Comparison of ENCODE assay signal across 21 cellular contexts in genomic region chr18:50611529-50611941, GRCh38. TPM values are rescaled to one million over a fixed set of nuclear protein-coding genes. Genes with fewer than 3 reads are reported as not detected.
"Had no signal": no experiment of that assay in that cellular context is flagged by ENCODE, and none has a peak within 500 bp of the region (broad histone marks: within the 10 kb centered on the region; RNA-seq: fewer than 3 reads in every experiment).

No MANE protein-coding gene starts in this region.

- H3K9me3 Mint-ChIP-seq: activated naive CD8-positive, alpha-beta T cell treated with anti-CD3 and anti-CD28 coated beads, Interleukin-2, amount 10 ng/mL, durations not matched to agents 7 days and 5 days had no signal

- FAIRE-seq: small intestine, TTC549 had no signal

- H3K27me3 ChIP-seq: colonic mucosa, neutrophil, suprapubic skin, upper lobe of left lung had no signal

- H3K27ac Mint-ChIP-seq: activated B cell treated with CpG ODN at 0.5 μM for 24 hours; activated CD4-positive, alpha-beta T cell treated with anti-CD3 and anti-CD28 coated beads, Interleukin-2, amount 10 ng/mL, durations not matched to agents 24 days and 14 days; activated naive CD8-positive, alpha-beta T cell treated with anti-CD3 and anti-CD28 coated beads, Interleukin-2, amount 10 ng/mL, durations not matched to agents 7 days and 5 days; immature natural killer cell; naive thymus-derived CD8-positive, alpha-beta T cell had no signal

- H3K36me3 ChIP-seq: colonic mucosa, neutrophil, suprapubic skin, upper lobe of left lung had no signal

- H3K36me3 Mint-ChIP-seq: activated naive CD8-positive, alpha-beta T cell treated with anti-CD3 and anti-CD28 coated beads, Interleukin-2, amount 10 ng/mL, durations not matched to agents 7 days and 5 days; immature natural killer cell had no signal

- ATAC-seq: mucosa of descending colon; naive thymus-derived CD8-positive, alpha-beta T cell; stimulated activated naive CD8-positive, alpha-beta T cell treated with anti-CD3 and anti-CD28 coated beads, Interleukin-15, Interleukin-2, amounts not matched to agents 100 U/mL and 50 U/mL, for 24 hours had no signal

- H3K4me1 Mint-ChIP-seq: activated B cell treated with CpG ODN at 0.5 μM for 24 hours; activated CD4-positive, alpha-beta T cell treated with anti-CD3 and anti-CD28 coated beads, Interleukin-2, amount 10 ng/mL, durations not matched to agents 24 days and 14 days; activated naive CD8-positive, alpha-beta T cell treated with anti-CD3 and anti-CD28 coated beads, Interleukin-2, amount 10 ng/mL, durations not matched to agents 7 days and 5 days; immature natural killer cell; naive thymus-derived CD8-positive, alpha-beta T cell had no signal

- H3K4me3 ChIP-seq: colonic mucosa, mucosa of descending colon, suprapubic skin, upper lobe of left lung had no signal

- H3K4me1 ChIP-seq: colonic mucosa had no signal

- H3K9me3 ChIP-seq: colonic mucosa, mucosa of descending colon, neutrophil had no signal

- H3K27ac ChIP-seq: colonic mucosa, neutrophil, suprapubic skin, upper lobe of left lung had no signal

- H3K4me3 Mint-ChIP-seq: activated B cell treated with CpG ODN at 0.5 μM for 24 hours; activated CD4-positive, alpha-beta T cell treated with anti-CD3 and anti-CD28 coated beads, Interleukin-2, amount 10 ng/mL, durations not matched to agents 24 days and 14 days; activated naive CD8-positive, alpha-beta T cell treated with anti-CD3 and anti-CD28 coated beads, Interleukin-2, amount 10 ng/mL, durations not matched to agents 7 days and 5 days; immature natural killer cell; naive thymus-derived CD8-positive, alpha-beta T cell had no signal

- DNase-seq: activated B cell treated with CpG ODN at 0.5 μM for 24 hours; activated CD4-positive, alpha-beta T cell treated with anti-CD3 and anti-CD28 coated beads, Interleukin-2, amount 10 ng/mL, durations not matched to agents 24 days and 14 days; activated naive CD4-positive, alpha-beta T cell; activated naive CD8-positive, alpha-beta T cell treated with anti-CD3 and anti-CD28 coated beads, Interleukin-2, amount 10 ng/mL, durations not matched to agents 7 days and 5 days; aorta; colonic mucosa; foreskin melanocyte; immature natural killer cell; left cardiac atrium; mucosa of descending colon; naive thymus-derived CD8-positive, alpha-beta T cell; posterior cingulate gyrus; small intestine; stimulated activated CD4-positive, alpha-beta T cell treated with anti-CD3 and anti-CD28 coated beads, Interleukin-4, amount 100 ng/mL, for 24 hours; stimulated activated CD8-positive, alpha-beta memory T cell treated with anti-CD3 and anti-CD28 coated beads, Interleukin-4, amount 100 ng/mL, for 48 hours; stimulated activated naive CD8-positive, alpha-beta T cell treated with anti-CD3 and anti-CD28 coated beads, Interleukin-15, Interleukin-2, amounts not matched to agents 100 U/mL and 50 U/mL, for 24 hours; T-helper 2 cell; upper lobe of left lung had no signal

RNA-seq across cellular contexts. Expression of gene MAPK4, which starts 51.6 kb away (rescaled TPM):
- total RNA-seq: activated B cell treated with CpG ODN at 0.5 μM for 24 hours; activated CD4-positive, alpha-beta T cell treated with anti-CD3 and anti-CD28 coated beads, Interleukin-2, amount 10 ng/mL, durations not matched to agents 24 days and 14 days; activated naive CD8-positive, alpha-beta T cell treated with anti-CD3 and anti-CD28 coated beads, Interleukin-2, amount 10 ng/mL, durations not matched to agents 7 days and 5 days; naive thymus-derived CD8-positive, alpha-beta T cell had no signal
- polyA plus RNA-seq: immature natural killer cell had no signal
